Comparison of ENCODE assay signal across 7 cellular contexts in genomic region chr11:118606157-118606843, GRCh38. TPM values are rescaled to one million over a fixed set of nuclear protein-coding genes. Genes with fewer than 3 reads are reported as not detected.
DNase-seq lines count a peak whose midpoint lies in the region; ATAC-seq, FAIRE-seq and TF ChIP-seq lines count a peak whose summit lies in the region.

No MANE protein-coding gene starts in this region.

- peaks cover 79% of the 10 kb centered on the region for H3K4me1 ChIP-seq in suprapubic skin

- no peak for TF ChIP-seq EP300 in suprapubic skin (IDR thresholded peaks at IDR 0.05)

- no peak for TF ChIP-seq POLR2A in suprapubic skin (IDR thresholded peaks at IDR 0.05)

- H3K27ac ChIP-seq in coronary artery (peak overlapping the region; percentile 69 to 98), suprapubic skin (peak overlapping the region; percentile 81)

- DNase-seq in RCC 7860 (ENCODE audit: low spot score) = peak; percentile 74
- no peak for DNase-seq in coronary artery (ENCODE audit: low spot score)
- DNase-seq in mesenteric fat pad (ENCODE audit: low spot score) = peak; percentile 88
- peak in 1 of 2 donors; percentile 57 for DNase-seq in suprapubic skin (ENCODE audit: low spot score in 2 of 2)
- DNase-seq in COR-L47 (lab: John Stamatoyannopoulos, UW) = no peak

- H3K9me3 ChIP-seq in suprapubic skin = no peaks in the 10 kb centered on the region

- WGBS in suprapubic skin = 76% methylated on average over 7 of the region's 7 CpGs

- peaks cover 5% of the 10 kb centered on the region for H3K27me3 ChIP-seq in suprapubic skin

- H3K4me3 ChIP-seq in coronary artery (peak overlapping the region; percentile 90), suprapubic skin (no peak overlapping the region)

- H3K36me3 ChIP-seq in suprapubic skin = peaks cover 11% of the 10 kb centered on the region

- no peak for ATAC-seq in HG03196 (IDR thresholded peaks at IDR 0.05; ENCODE audit: unreplicated experiment)
- ATAC-seq in GM18502 (IDR thresholded peaks at IDR 0.05; ENCODE audit: poor library complexity, unreplicated experiment) = no peak

- FAIRE-seq in RCC 7860 (lab: Jason Lieb, UNC) = peak; percentile 79

- no peak for TF ChIP-seq CTCF in coronary artery (IDR thresholded peaks at IDR 0.05)
- TF ChIP-seq CTCF in suprapubic skin (IDR thresholded peaks at IDR 0.05) = no peak

RNA-seq across cellular contexts. Expression of gene PHLDB1, which starts 1.1 kb away (rescaled TPM):
- total RNA-seq in mesenteric fat pad (562 TPM), suprapubic skin (100 to 1,000 TPM in 2 of 4 donors, 10 to 100 TPM in 2; 48.7 to 117 (median 77.3) TPM)

RNA-seq across cellular contexts. Expression of gene ARCN1, which starts 34.1 kb away (rescaled TPM):
- total RNA-seq in mesenteric fat pad (176 TPM), suprapubic skin (10 to 100 TPM; 70.3 to 80.7 (median 77.0) TPM)

RNA-seq across cellular contexts. Expression of gene IFT46, which starts 40.6 kb away (rescaled TPM):
- total RNA-seq in mesenteric fat pad (11.4 TPM), suprapubic skin (10 to 100 TPM; 16.3 to 25.7 (median 22.1) TPM)

Comparison
In these comparisons a context has a peak if more than half of its experiments do, and no peak if none do; other contexts are left out.
1. DNase-seq: peak in RCC 7860 (single experiment) and mesenteric fat pad (single experiment); none in coronary artery (single experiment) and COR-L47 (single experiment).